ENCODE assay signal across 8 cellular contexts in genomic region chr4:98929341-98930267, GRCh38. TPM values are rescaled to one million over a fixed set of nuclear protein-coding genes. Genes with fewer than 3 reads are reported as not detected.
DNase-seq lines count a peak whose midpoint lies in the region; ATAC-seq, FAIRE-seq and TF ChIP-seq lines count a peak whose summit lies in the region.

No MANE protein-coding gene starts in this region.

- peaks cover 9 to 10% of the 10 kb centered on the region in 2 donors for H3K36me3 Mint-ChIP-seq in activated naive CD4-positive, alpha-beta T cell treated with anti-CD3 and anti-CD28 coated beads, Interleukin-2, amount 50 U/mL, for 72 hours

- ATAC-seq in GM19328 (IDR thresholded peaks at IDR 0.05; ENCODE audit: unreplicated experiment): peak; percentile 33
- ATAC-seq in HG03457 (IDR thresholded peaks at IDR 0.05; ENCODE audit: unreplicated experiment): peak; percentile 42
- ATAC-seq in activated naive CD4-positive, alpha-beta T cell treated with anti-CD3 and anti-CD28 coated beads, Interleukin-2, amount 50 U/mL, for 72 hours: peak; percentile 78 to 80

- intact Hi-C loops in posterior cingulate gyrus (cut with DNase I): loop anchor here (1.0 to 10.0 kb wide), 5 partner anchors 66 to 667 kb away; partner anchors contain the start of genes METAP1, RAP1GDS1 and TSPAN5

- POLR2A ChIA-PET in SK-N-SH (lab: Yijun Ruan, JAX): interaction anchor here (0.6 to 2.3 kb wide), 7 partner anchors 12 to 462 kb away, joined by 3 to 12 read pairs (median 5); partner anchors contain the start of genes ADH5 and METAP1

- H3K9me3 ChIP-seq in SK-N-SH: no peaks in the 10 kb centered on the region
- H3K9me3 ChIP-seq in cardiac muscle cell (ENCODE audit: low read depth): no peaks in the 10 kb centered on the region

- H3K27ac ChIP-seq in SK-N-SH (ENCODE audit: low read depth in 2 of 2, low read length in 1 of 2): peak overlapping the region; percentile 95 to 98
- H3K27ac ChIP-seq in cardiac muscle cell: peak overlapping the region; percentile 70

- H3K4me2 ChIP-seq in SK-N-SH: peak overlapping the region; percentile 84

- no peaks in the 10 kb centered on the region for H3K9me2 ChIP-seq in SK-N-SH

- peaks cover 0 to 7% of the 10 kb centered on the region in 2 experiments; a peak in 2 of 4 replicates for H3K4me1 ChIP-seq in SK-N-SH (ENCODE audit: control insufficient read depth in 1 of 2, insufficient read depth in 2 of 2, low read depth in 1 of 2, low read length in 1 of 2)
- H3K4me1 ChIP-seq in cardiac muscle cell (ENCODE audit: low read depth): peaks cover 4% of the 10 kb centered on the region

- TF ChIP-seq RAD21 in SK-N-SH (IDR thresholded peaks at IDR 0.05; ENCODE audit: low read length): no peak

- H3K9me3 Mint-ChIP-seq in activated naive CD4-positive, alpha-beta T cell treated with anti-CD3 and anti-CD28 coated beads, Interleukin-2, amount 50 U/mL, for 72 hours: no peaks in the 10 kb centered on the region

- under 1% methylated on average over 27 of the region's 44 CpGs for WGBS in SK-N-SH (ENCODE audit: low lambda C conversion rate)

- H3F3A ChIP-seq in SK-N-SH (replicated peaks; ENCODE audit: insufficient read depth): peaks cover 41% of the 10 kb centered on the region

- FAIRE-seq in urothelium cell line (lab: Jason Lieb, UNC): no peak

- H3K79me2 ChIP-seq in SK-N-SH (ENCODE audit: insufficient read depth): peaks cover 43% of the 10 kb centered on the region

- H3K9ac ChIP-seq in SK-N-SH: peak overlapping the region; percentile 85

- H2AFZ ChIP-seq in SK-N-SH (ENCODE audit: low read depth): peak overlapping the region; percentile 91

- DNase-seq in C1 segment of cervical spinal cord (lab: John Stamatoyannopoulos, UW) (peak in 10 of 14 donors; percentile 64 to 81 (median 74)), SK-N-SH (peak; percentile 68), cardiac muscle cell (ENCODE audit: low read depth in 1 of 2, low spot score in 1 of 2) (peak in 1 of 2 donors; percentile 86), posterior cingulate gyrus (peak in 7 of 10 donors; percentile 13 to 85 (median 31)), urothelium cell line (ENCODE audit: low spot score) (peak; percentile 68)
- DNase-seq in activated naive CD4-positive, alpha-beta T cell treated with anti-CD3 and anti-CD28 coated beads, Interleukin-2, amount 50 U/mL, for 72 hours (ENCODE audit: low spot score in 2 of 2): peak; percentile 62 to 86

- H4K20me1 ChIP-seq in SK-N-SH (ENCODE audit: insufficient read depth): peaks cover 30% of the 10 kb centered on the region

- CTCF ChIA-PET in SK-N-SH (lab: Yijun Ruan, JAX): interaction anchor here (0.6 to 3.4 kb wide), 8 partner anchors 12 to 778 kb away, joined by 3 to 17 read pairs (median 4); partner anchors contain the start of gene METAP1

- H3K36me3 ChIP-seq in SK-N-SH (replicated peaks in 1 of 2; ENCODE audit: control insufficient read depth in 1 of 2, insufficient read depth in 2 of 2, low read length in 1 of 2) (peaks cover 4 to 19% of the 10 kb centered on the region in 2 experiments), cardiac muscle cell (no peaks in the 10 kb centered on the region)

- H3K4me3 ChIP-seq in SK-N-SH (ENCODE audit: low read depth in 2 of 2, low read length in 1 of 2) (peak overlapping the region; percentile 79 to 93), cardiac muscle cell (peak overlapping the region; percentile 96)

- H3K27me3 ChIP-seq in SK-N-SH (ENCODE audit: insufficient read depth): no peaks in the 10 kb centered on the region
- H3K27me3 ChIP-seq in cardiac muscle cell: no peaks in the 10 kb centered on the region

- peak overlapping the region; percentile 99 for H3K27ac Mint-ChIP-seq in activated naive CD4-positive, alpha-beta T cell treated with anti-CD3 and anti-CD28 coated beads, Interleukin-2, amount 50 U/mL, for 72 hours

- TF ChIP-seq CTCF in SK-N-SH (IDR thresholded peaks at IDR 0.05) (no peak), cardiac muscle cell (IDR thresholded peaks at IDR 0.05; ENCODE audit: low read depth, low read length) (peak; percentile 2)

- TF ChIP-seq EP300 in SK-N-SH (IDR thresholded peaks at IDR 0.05; ENCODE audit: borderline replicate concordance in 1 of 2, low read depth in 1 of 2, low read length in 1 of 2): peak in 1 of 2 experiments; percentile 77; a peak in 2 of 4 replicates

TF ChIP-seq in SK-N-SH, 30 proteins besides CTCF, POLR2A, EP300 and RAD21:
- TF ChIP-seq NRF1 (IDR thresholded peaks at IDR 0.05; ENCODE audit: low read depth, low read length) (no peak), PBX3 (IDR thresholded peaks at IDR 0.05) (peak; percentile 62), POLR2AphosphoS5 (IDR thresholded peaks at IDR 0.05; ENCODE audit: low read depth, low read length) (peak; percentile 64; the same call in 1 of the 2 replicates), TEAD4 (IDR thresholded peaks at IDR 0.05; ENCODE audit: borderline replicate concordance, insufficient read depth) (0 out of 2 replicates have a peak, but pooled peaks have one; percentile 48), FOSL2 (IDR thresholded peaks at IDR 0.05; ENCODE audit: borderline replicate concordance, low read depth) (peak; percentile 96), JUND (IDR thresholded peaks at IDR 0.05) (peak; percentile 85), RXRA (IDR thresholded peaks at IDR 0.05; ENCODE audit: borderline replicate concordance, low read depth) (peak; percentile 84; the same call in 1 of the 2 replicates), USF1 (IDR thresholded peaks at IDR 0.05; ENCODE audit: borderline replicate concordance, low read depth) (peak; percentile 77; the same call in 1 of the 2 replicates), ELF1 (IDR thresholded peaks at IDR 0.05) (peak; percentile 26; the same call in 1 of the 2 replicates), NFIC (IDR thresholded peaks at IDR 0.05; ENCODE audit: borderline replicate concordance) (peak; percentile 55), RFX5 (IDR thresholded peaks at IDR 0.05; ENCODE audit: low read length) (no peak), SIN3A (IDR thresholded peaks at IDR 0.05; ENCODE audit: borderline replicate concordance, low read depth, low read length) (peak; percentile 68; the same call in 1 of the 2 replicates), USF2 (IDR thresholded peaks at IDR 0.05; ENCODE audit: borderline replicate concordance, low read depth, low read length) (no peak), TCF12 (IDR thresholded peaks at IDR 0.05) (peak; percentile 81), FOXM1 (IDR thresholded peaks at IDR 0.05; ENCODE audit: low read depth) (0 out of 2 replicates have a peak, but pooled peaks have one; percentile 35), MAX (IDR thresholded peaks at IDR 0.05; ENCODE audit: low read depth) (peak; percentile 37)
TF ChIP-seq in SK-N-SH: peak in this region for 13.

RNA-seq across cellular contexts. Expression of gene EIF4E, which starts 0.7 kb away (rescaled TPM):
- polyA plus RNA-seq in SK-N-SH (2012; rRNA removed): 59.8 and 67.6 TPM in 2 replicates
- polyA plus RNA-seq in SK-N-SH (2012; cell fraction: cytosol; rRNA removed): 101 and 141 TPM in 2 replicates
- polyA plus RNA-seq in SK-N-SH (2012; cell fraction: nucleus; rRNA removed): 19.5 and 38.9 TPM in 2 replicates
- 100 to 1,000 TPM in 1 of 2 donors, 10 to 100 TPM in 1; 91.8 to 131 TPM for total RNA-seq in activated naive CD4-positive, alpha-beta T cell treated with anti-CD3 and anti-CD28 coated beads, Interleukin-2, amount 50 U/mL, for 72 hours
- total RNA-seq in cardiac muscle cell: 72.3 and 119 TPM in 2 replicates
- polyA plus RNA-seq in cardiac muscle cell: 143 and 165 TPM in 2 replicates
